ENCODE assay signal across 8 cellular contexts in the genomic region with DNA sequence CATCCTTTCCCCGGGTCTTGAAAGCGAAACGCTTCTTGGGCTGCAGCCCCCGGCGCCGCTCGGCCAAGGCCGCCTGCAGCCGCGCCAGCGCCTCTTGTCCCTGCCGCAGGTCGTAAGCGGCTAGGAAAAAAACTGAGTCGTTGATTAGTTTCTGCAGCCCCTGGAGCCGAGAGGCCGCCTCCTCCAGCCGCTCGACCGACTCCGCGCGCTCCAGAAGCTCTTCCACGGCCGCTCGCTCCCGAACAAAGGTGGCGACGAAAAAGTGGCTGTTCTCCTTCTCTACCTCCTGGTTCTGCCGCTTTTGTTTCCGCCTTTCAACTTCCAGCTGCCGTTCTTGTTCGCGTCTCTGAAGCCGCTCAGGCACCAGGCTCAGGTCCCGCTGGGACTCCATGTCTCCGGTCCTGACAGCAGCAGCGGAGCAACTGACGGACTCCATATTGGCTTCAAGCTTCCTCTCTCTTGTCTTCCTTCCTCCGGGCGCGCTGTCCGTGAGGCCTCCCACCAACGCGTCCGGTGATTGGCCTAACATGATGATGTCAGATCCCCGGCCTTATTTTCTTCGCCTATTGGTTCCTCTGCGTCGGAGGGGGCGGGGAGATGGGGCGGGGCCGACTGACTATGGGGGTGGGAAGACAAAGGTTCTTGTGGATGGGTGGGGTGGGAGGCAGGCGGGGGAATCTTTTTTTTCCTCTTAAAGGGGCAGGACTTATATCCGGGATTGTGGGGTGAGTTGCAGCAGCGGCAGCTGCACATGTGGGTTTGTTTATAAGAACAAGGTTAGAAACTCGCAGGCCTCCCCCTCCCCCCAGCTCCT. TPM values are rescaled to one million over a fixed set of nuclear protein-coding genes. Genes with fewer than 3 reads are reported as not detected.
DNase-seq lines count a peak whose midpoint lies in the region; ATAC-seq and TF ChIP-seq lines count a peak whose summit lies in the region.

A gene with protein sequence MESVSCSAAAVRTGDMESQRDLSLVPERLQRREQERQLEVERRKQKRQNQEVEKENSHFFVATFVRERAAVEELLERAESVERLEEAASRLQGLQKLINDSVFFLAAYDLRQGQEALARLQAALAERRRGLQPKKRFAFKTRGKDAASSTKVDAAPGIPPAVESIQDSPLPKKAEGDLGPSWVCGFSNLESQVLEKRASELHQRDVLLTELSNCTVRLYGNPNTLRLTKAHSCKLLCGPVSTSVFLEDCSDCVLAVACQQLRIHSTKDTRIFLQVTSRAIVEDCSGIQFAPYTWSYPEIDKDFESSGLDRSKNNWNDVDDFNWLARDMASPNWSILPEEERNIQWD (minus strand): TSS at position 466 of the 814 bp plus-strand sequence. CDS start 30 bp downstream, at position 436.

- H3K9me3 Mint-ChIP-seq in CD4-positive, CD25-positive, alpha-beta regulatory T cell = peaks cover 0 to 11% (median 1%) of the 10 kb centered on the region in 7 donors

- no peaks in the 10 kb centered on the region for H3K36me3 ChIP-seq in CD4-positive, CD25-positive, alpha-beta regulatory T cell (ENCODE audit: control insufficient read depth, insufficient read depth, low read length)
- H3K36me3 ChIP-seq in liver (ENCODE audit: control insufficient read depth in 4 of 4, insufficient read depth in 3 of 4, low read depth in 1 of 4, low read length in 3 of 4) = no peaks in the 10 kb centered on the region

- peak within 1 kb of the TSS; percentile 91 for H3K27ac ChIP-seq in CD4-positive, CD25-positive, alpha-beta regulatory T cell (ENCODE audit: insufficient read depth, low read length, poor library complexity, severe bottlenecking)
- peak within 1 kb of the TSS; percentile 86 to 99 (median 96) for H3K27ac ChIP-seq in dorsolateral prefrontal cortex
- H3K27ac ChIP-seq in liver (ENCODE audit: low read depth in 1 of 2, low read length in 2 of 2) = peak within 1 kb of the TSS; percentile 78 to 92

- peak; percentile 79 for ATAC-seq in CD4-positive, CD25-positive, alpha-beta regulatory T cell (ENCODE audit: low read depth in 2 of 2)
- ATAC-seq in GM19438 (IDR thresholded peaks at IDR 0.05; ENCODE audit: low read depth, unreplicated experiment) (peak; percentile 58), HG03571 (IDR thresholded peaks at IDR 0.05; ENCODE audit: unreplicated experiment) (peak; percentile 68)

- H3K4me1 ChIP-seq in CD4-positive, CD25-positive, alpha-beta regulatory T cell (ENCODE audit: control insufficient read depth, insufficient read depth, low read length, poor library complexity, severe bottlenecking) = peaks cover 40% of the 10 kb centered on the region
- peaks cover 7 to 27% (median 13%) of the 10 kb centered on the region in 4 donors for H3K4me1 ChIP-seq in liver (ENCODE audit: control insufficient read depth in 4 of 4, insufficient read depth in 4 of 4, low read length in 3 of 4)

- DNase-seq in CD4-positive, CD25-positive, alpha-beta regulatory T cell = peak; percentile 93 to 98 (median 95)
- peak; percentile 100 for DNase-seq in NCI-H82 (lab: John Stamatoyannopoulos, UW)
- peak; percentile 90 to 92 for DNase-seq in activated CD4-positive, alpha-beta T cell treated with anti-CD3 and anti-CD28 coated beads, Interleukin-2, amount 50 U/mL, for 48 hours
- DNase-seq in dorsolateral prefrontal cortex = peak; percentile 88 to 99 (median 98)
- DNase-seq in stimulated activated CD4-positive, alpha-beta T cell treated with anti-CD3 and anti-CD28 coated beads, Interleukin-4, amount 100 ng/mL, for 1 hour = peak; percentile 86

- peak in 1 of 2 donors; percentile 29 for TF ChIP-seq RAD21 in liver (IDR thresholded peaks at IDR 0.05)

- WGBS in liver = under 1% methylated on average over 57 of the region's 57 CpGs

- peak within 1 kb of the TSS; percentile 99 to 100 (median 99) for H3K27ac Mint-ChIP-seq in CD4-positive, CD25-positive, alpha-beta regulatory T cell

- intact Hi-C loops in dorsolateral prefrontal cortex (cut with DNase I) = loop anchor here (1.0 to 10.0 kb wide), 5 partner anchors 19 to 181 kb away; a partner anchor contains a TSS

- peaks cover 12% of the 10 kb centered on the region for H3K27me3 Mint-ChIP-seq in CD4-positive, CD25-positive, alpha-beta regulatory T cell

- TF ChIP-seq CTCF in dorsolateral prefrontal cortex (IDR thresholded peaks at IDR 0.05 in 54 of 56, conservative IDR thresholded peaks at IDR 0.05 in 2 of 56; ENCODE audit: low read depth in 1 of 56, partially characterized antibody in 56 of 56) (peak in 5 of 56 donors; percentile 7 to 23 (median 14)), liver (IDR thresholded peaks at IDR 0.05; ENCODE audit: low read depth, low read length, missing input control) (no peak)

- no peaks in the 10 kb centered on the region for H3K9me3 ChIP-seq in CD4-positive, CD25-positive, alpha-beta regulatory T cell (ENCODE audit: control insufficient read depth in 2 of 2, low read length in 2 of 2)
- no peaks in the 10 kb centered on the region for H3K9me3 ChIP-seq in liver (ENCODE audit: control insufficient read depth in 4 of 4, low read length in 3 of 4)

- peaks cover 7% of the 10 kb centered on the region for H3K36me3 Mint-ChIP-seq in CD4-positive, CD25-positive, alpha-beta regulatory T cell

- H3K4me3 ChIP-seq in CD4-positive, CD25-positive, alpha-beta regulatory T cell (ENCODE audit: low read depth, low read length) = peak within 1 kb of the TSS; percentile 91
- peak within 1 kb of the TSS; percentile 62 to 100 (median 96) for H3K4me3 ChIP-seq in dorsolateral prefrontal cortex
- peak within 1 kb of the TSS; percentile 83 to 93 (median 90) for H3K4me3 ChIP-seq in liver (ENCODE audit: low read depth in 1 of 3, low read length in 3 of 3)

- H3K4me1 Mint-ChIP-seq in CD4-positive, CD25-positive, alpha-beta regulatory T cell = peaks cover 9 to 39% (median 25%) of the 10 kb centered on the region in 4 donors

- peak within 1 kb of the TSS; percentile 79 to 94 for H3K9ac ChIP-seq in liver (ENCODE audit: low read depth in 1 of 2, low read length in 2 of 2)

- no peaks in the 10 kb centered on the region for H3K27me3 ChIP-seq in CD4-positive, CD25-positive, alpha-beta regulatory T cell (ENCODE audit: control insufficient read depth, insufficient read depth, low read length)
- H3K27me3 ChIP-seq in dorsolateral prefrontal cortex = no peaks in the 10 kb centered on the region
- H3K27me3 ChIP-seq in liver (ENCODE audit: control insufficient read depth in 4 of 4, insufficient read depth in 4 of 4, low read length in 3 of 4) = no peaks in the 10 kb centered on the region

- peak within 1 kb of the TSS; percentile 94 to 100 (median 100) for H3K4me3 Mint-ChIP-seq in CD4-positive, CD25-positive, alpha-beta regulatory T cell

TF ChIP-seq in liver, 16 proteins besides CTCF, POLR2A, EP300 and RAD21 (continues in another document):
- TF ChIP-seq, protein P1, sequence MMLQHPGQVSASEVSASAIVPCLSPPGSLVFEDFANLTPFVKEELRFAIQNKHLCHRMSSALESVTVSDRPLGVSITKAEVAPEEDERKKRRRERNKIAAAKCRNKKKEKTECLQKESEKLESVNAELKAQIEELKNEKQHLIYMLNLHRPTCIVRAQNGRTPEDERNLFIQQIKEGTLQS (IDR thresholded peaks at IDR 0.05) = peak; percentile 64
- TF ChIP-seq FOXA1 (IDR thresholded peaks at IDR 0.05) (peak; percentile 7), RXRA (IDR thresholded peaks at IDR 0.05) (no peak), HNF4A (conservative IDR thresholded peaks at IDR 0.05) (peak in 1 of 2 donors; percentile 24), NR2F2 (IDR thresholded peaks at IDR 0.05) (no peak), GABPA (IDR thresholded peaks at IDR 0.05 in 1 of 2, conservative IDR thresholded peaks at IDR 0.05 in 1 of 2) (peak in 1 of 2 donors; percentile 72)
- TF ChIP-seq, protein P2, sequence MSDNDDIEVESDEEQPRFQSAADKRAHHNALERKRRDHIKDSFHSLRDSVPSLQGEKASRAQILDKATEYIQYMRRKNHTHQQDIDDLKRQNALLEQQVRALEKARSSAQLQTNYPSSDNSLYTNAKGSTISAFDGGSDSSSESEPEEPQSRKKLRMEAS (IDR thresholded peaks at IDR 0.05) = peak; percentile 78
- TF ChIP-seq, protein P3, sequence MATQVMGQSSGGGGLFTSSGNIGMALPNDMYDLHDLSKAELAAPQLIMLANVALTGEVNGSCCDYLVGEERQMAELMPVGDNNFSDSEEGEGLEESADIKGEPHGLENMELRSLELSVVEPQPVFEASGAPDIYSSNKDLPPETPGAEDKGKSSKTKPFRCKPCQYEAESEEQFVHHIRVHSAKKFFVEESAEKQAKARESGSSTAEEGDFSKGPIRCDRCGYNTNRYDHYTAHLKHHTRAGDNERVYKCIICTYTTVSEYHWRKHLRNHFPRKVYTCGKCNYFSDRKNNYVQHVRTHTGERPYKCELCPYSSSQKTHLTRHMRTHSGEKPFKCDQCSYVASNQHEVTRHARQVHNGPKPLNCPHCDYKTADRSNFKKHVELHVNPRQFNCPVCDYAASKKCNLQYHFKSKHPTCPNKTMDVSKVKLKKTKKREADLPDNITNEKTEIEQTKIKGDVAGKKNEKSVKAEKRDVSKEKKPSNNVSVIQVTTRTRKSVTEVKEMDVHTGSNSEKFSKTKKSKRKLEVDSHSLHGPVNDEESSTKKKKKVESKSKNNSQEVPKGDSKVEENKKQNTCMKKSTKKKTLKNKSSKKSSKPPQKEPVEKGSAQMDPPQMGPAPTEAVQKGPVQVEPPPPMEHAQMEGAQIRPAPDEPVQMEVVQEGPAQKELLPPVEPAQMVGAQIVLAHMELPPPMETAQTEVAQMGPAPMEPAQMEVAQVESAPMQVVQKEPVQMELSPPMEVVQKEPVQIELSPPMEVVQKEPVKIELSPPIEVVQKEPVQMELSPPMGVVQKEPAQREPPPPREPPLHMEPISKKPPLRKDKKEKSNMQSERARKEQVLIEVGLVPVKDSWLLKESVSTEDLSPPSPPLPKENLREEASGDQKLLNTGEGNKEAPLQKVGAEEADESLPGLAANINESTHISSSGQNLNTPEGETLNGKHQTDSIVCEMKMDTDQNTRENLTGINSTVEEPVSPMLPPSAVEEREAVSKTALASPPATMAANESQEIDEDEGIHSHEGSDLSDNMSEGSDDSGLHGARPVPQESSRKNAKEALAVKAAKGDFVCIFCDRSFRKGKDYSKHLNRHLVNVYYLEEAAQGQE (IDR thresholded peaks at IDR 0.05) = peak; percentile 93

RNA-seq across cellular contexts. Expression of the gene that starts here (rescaled TPM):
- total RNA-seq in CD4-positive, CD25-positive, alpha-beta regulatory T cell = 89.2 TPM
- 100 to 1,000 TPM; 117 to 136 (median 134) TPM for polyA plus RNA-seq in CD4-positive, CD25-positive, alpha-beta regulatory T cell
- total RNA-seq in dorsolateral prefrontal cortex = 10 to 100 TPM; 12.9 to 35.3 (median 26.6) TPM
- 10 to 100 TPM; 12.4 to 13.5 TPM for total RNA-seq in liver
- polyA plus RNA-seq in liver = 10 to 100 TPM in 1 of 2 donors, 1 to 10 TPM in 1; 6.9 to 10.9 TPM

Comparison
In these comparisons a context has a peak if more than half of its experiments do, and no peak if none do; other contexts are left out.
1. Peak in every context shown above with its lines: DNase-seq, ATAC-seq, H3K4me3 ChIP-seq and H3K27ac ChIP-seq.
2. RNA of the gene that starts here (polyA plus RNA-seq): 117 to 136 TPM in CD4-positive, CD25-positive, alpha-beta regulatory T cell; 6.9 to 10.9 TPM in liver; every median in the first group is over 4 times any median in the second.